ENCODE assay signal across 1 cellular context in genomic region chr12:79848321-79848720, GRCh38.
TF ChIP-seq lines count a peak whose summit lies in the region.

No MANE protein-coding gene starts in this region.

TF ChIP-seq in GM23338, 12 proteins besides CTCF, POLR2A, EP300 and RAD21 (continued from another document):
- no peak for TF ChIP-seq REST (IDR thresholded peaks at IDR 0.05; ENCODE audit: unreplicated experiment)
- TF ChIP-seq, protein P1, sequence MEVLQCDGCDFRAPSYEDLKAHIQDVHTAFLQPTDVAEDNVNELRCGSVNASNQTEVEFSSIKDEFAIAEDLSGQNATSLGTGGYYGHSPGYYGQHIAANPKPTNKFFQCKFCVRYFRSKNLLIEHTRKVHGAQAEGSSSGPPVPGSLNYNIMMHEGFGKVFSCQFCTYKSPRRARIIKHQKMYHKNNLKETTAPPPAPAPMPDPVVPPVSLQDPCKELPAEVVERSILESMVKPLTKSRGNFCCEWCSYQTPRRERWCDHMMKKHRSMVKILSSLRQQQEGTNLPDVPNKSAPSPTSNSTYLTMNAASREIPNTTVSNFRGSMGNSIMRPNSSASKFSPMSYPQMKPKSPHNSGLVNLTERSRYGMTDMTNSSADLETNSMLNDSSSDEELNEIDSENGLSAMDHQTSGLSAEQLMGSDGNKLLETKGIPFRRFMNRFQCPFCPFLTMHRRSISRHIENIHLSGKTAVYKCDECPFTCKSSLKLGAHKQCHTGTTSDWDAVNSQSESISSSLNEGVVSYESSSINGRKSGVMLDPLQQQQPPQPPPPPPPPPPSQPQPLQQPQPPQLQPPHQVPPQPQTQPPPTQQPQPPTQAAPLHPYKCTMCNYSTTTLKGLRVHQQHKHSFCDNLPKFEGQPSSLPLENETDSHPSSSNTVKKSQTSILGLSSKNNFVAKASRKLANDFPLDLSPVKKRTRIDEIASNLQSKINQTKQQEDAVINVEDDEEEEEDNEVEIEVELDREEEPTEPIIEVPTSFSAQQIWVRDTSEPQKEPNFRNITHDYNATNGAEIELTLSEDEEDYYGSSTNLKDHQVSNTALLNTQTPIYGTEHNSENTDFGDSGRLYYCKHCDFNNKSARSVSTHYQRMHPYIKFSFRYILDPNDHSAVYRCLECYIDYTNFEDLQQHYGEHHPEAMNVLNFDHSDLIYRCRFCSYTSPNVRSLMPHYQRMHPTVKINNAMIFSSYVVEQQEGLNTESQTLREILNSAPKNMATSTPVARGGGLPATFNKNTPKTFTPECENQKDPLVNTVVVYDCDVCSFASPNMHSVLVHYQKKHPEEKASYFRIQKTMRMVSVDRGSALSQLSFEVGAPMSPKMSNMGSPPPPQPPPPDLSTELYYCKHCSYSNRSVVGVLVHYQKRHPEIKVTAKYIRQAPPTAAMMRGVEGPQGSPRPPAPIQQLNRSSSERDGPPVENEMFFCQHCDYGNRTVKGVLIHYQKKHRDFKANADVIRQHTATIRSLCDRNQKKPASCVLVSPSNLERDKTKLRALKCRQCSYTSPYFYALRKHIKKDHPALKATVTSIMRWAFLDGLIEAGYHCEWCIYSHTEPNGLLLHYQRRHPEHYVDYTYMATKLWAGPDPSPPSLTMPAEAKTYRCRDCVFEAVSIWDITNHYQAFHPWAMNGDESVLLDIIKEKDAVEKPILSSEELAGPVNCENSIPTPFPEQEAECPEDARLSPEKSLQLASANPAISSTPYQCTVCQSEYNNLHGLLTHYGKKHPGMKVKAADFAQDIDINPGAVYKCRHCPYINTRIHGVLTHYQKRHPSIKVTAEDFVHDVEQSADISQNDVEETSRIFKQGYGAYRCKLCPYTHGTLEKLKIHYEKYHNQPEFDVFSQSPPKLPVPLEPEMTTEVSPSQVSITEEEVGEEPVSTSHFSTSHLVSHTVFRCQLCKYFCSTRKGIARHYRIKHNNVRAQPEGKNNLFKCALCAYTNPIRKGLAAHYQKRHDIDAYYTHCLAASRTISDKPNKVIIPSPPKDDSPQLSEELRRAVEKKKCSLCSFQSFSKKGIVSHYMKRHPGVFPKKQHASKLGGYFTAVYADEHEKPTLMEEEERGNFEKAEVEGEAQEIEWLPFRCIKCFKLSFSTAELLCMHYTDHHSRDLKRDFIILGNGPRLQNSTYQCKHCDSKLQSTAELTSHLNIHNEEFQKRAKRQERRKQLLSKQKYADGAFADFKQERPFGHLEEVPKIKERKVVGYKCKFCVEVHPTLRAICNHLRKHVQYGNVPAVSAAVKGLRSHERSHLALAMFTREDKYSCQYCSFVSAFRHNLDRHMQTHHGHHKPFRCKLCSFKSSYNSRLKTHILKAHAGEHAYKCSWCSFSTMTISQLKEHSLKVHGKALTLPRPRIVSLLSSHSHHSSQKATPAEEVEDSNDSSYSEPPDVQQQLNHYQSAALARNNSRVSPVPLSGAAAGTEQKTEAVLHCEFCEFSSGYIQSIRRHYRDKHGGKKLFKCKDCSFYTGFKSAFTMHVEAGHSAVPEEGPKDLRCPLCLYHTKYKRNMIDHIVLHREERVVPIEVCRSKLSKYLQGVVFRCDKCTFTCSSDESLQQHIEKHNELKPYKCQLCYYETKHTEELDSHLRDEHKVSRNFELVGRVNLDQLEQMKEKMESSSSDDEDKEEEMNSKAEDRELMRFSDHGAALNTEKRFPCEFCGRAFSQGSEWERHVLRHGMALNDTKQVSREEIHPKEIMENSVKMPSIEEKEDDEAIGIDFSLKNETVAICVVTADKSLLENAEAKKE (CRISPR knock-in tag; IDR thresholded peaks at IDR 0.05): no peak
TF ChIP-seq in GM23338: peak in this region for 0.
